Comparison of ENCODE assay signal across 8 cellular contexts in genomic region chr14:99393059-99393655, GRCh38.
DNase-seq lines count a peak whose midpoint lies in the region; ATAC-seq and TF ChIP-seq lines count a peak whose summit lies in the region.

No MANE protein-coding gene starts in this region.

- H3K36me3 ChIP-seq in prostate gland = peaks cover 0 to 2% of the 10 kb centered on the region in 2 donors

- POLR2A ChIA-PET in CD4-positive, alpha-beta T cell (lab: Charles Lee) = no interaction called here

- no peaks in the 10 kb centered on the region for H3K27me3 ChIP-seq in CD4-positive, alpha-beta T cell (ENCODE audit: control insufficient read depth, insufficient read depth, low read length)
- H3K27me3 ChIP-seq in prostate gland (replicated peaks; ENCODE audit: insufficient read depth) = no peaks in the 10 kb centered on the region

- peak; percentile 77 for TF ChIP-seq CTCF in CD4-positive, alpha-beta T cell (IDR thresholded peaks at IDR 0.05)
- peak in 3 of 4 experiments; percentile 29 to 49 (median 37) for TF ChIP-seq CTCF in prostate gland (IDR thresholded peaks at IDR 0.05)

- TF ChIP-seq RAD21 in Ishikawa (IDR thresholded peaks at IDR 0.05; ENCODE audit: low read depth) = peak; percentile 52

- intact Hi-C loops in CD4-positive, alpha-beta T cell (cut with DNase I, micrococcal nuclease) = no loop called here
- intact Hi-C loops in activated CD4-positive, alpha-beta T cell treated with anti-CD3 and anti-CD28 coated beads, Interleukin-2, amount 10 ng/mL, durations not matched to agents 24 days and 14 days (cut with micrococcal nuclease) = loop anchor here (1.0 kb wide), 1 partner anchor 22 kb away; no protein-coding TSS in a partner anchor
- intact Hi-C loops in prostate gland (cut with DNase I) = loop anchor here (5.0 kb wide), 1 partner anchor 234 kb away; no protein-coding TSS in a partner anchor

- H3K9me3 Mint-ChIP-seq in CD4-positive, alpha-beta T cell = no peaks in the 10 kb centered on the region
- no peaks in the 10 kb centered on the region for H3K9me3 Mint-ChIP-seq in activated CD4-positive, alpha-beta T cell treated with anti-CD3 and anti-CD28 coated beads, Interleukin-2, amount 10 ng/mL, durations not matched to agents 24 days and 14 days

- no peak overlapping the region for H3K27ac Mint-ChIP-seq in CD4-positive, alpha-beta T cell
- no peak overlapping the region for H3K27ac Mint-ChIP-seq in activated CD4-positive, alpha-beta T cell treated with anti-CD3 and anti-CD28 coated beads, Interleukin-2, amount 10 ng/mL, durations not matched to agents 24 days and 14 days

- no peak for TF ChIP-seq POLR2A in prostate gland (IDR thresholded peaks at IDR 0.05)

- 67% methylated on average over 12 of the region's 12 CpGs for WGBS in prostate gland

- H3K4me3 ChIP-seq in prostate gland = no peak overlapping the region

- H3K36me3 Mint-ChIP-seq in CD4-positive, alpha-beta T cell (ENCODE audit: low read depth) = peaks cover 29% of the 10 kb centered on the region
- peaks cover 11% of the 10 kb centered on the region for H3K36me3 Mint-ChIP-seq in activated CD4-positive, alpha-beta T cell treated with anti-CD3 and anti-CD28 coated beads, Interleukin-2, amount 10 ng/mL, durations not matched to agents 24 days and 14 days (ENCODE audit: low read depth)

- TF ChIP-seq EP300 in Ishikawa (IDR thresholded peaks at IDR 0.05; ENCODE audit: borderline replicate concordance) = no peak

- CTCF ChIA-PET in CD4-positive, alpha-beta T cell (lab: Charles Lee) = interaction anchor here (0.9 to 3.3 kb wide), 4 partner anchors 9 to 72 kb away, joined by 3 to 19 read pairs (median 4); no protein-coding TSS in a partner anchor

- H3K27me3 Mint-ChIP-seq in CD4-positive, alpha-beta T cell = no peaks in the 10 kb centered on the region
- no peaks in the 10 kb centered on the region for H3K27me3 Mint-ChIP-seq in activated CD4-positive, alpha-beta T cell treated with anti-CD3 and anti-CD28 coated beads, Interleukin-2, amount 10 ng/mL, durations not matched to agents 24 days and 14 days

- H3K4me1 Mint-ChIP-seq in CD4-positive, alpha-beta T cell (ENCODE audit: low read depth) = peaks cover 21% of the 10 kb centered on the region
- peaks cover 5% of the 10 kb centered on the region for H3K4me1 Mint-ChIP-seq in activated CD4-positive, alpha-beta T cell treated with anti-CD3 and anti-CD28 coated beads, Interleukin-2, amount 10 ng/mL, durations not matched to agents 24 days and 14 days

- DNase-seq in CD4-positive, alpha-beta T cell = peak in 5 of 10 experiments; percentile 6 to 45 (median 15)
- DNase-seq in GM19238 (ENCODE audit: insufficient read length, low spot score) (peak; percentile 37), prostate gland (ENCODE audit: low spot score) (no peak), NCI-H446 treated with DMSO at 0.1 percent for 48 hours (lab: John Stamatoyannopoulos, UW) (no peak)
- peak; percentile 75 for DNase-seq in activated CD4-positive, alpha-beta T cell treated with anti-CD3 and anti-CD28 coated beads, Interleukin-2, amount 10 ng/mL, durations not matched to agents 24 days and 14 days

- H3K9me3 ChIP-seq in CD4-positive, alpha-beta T cell (ENCODE audit: control insufficient read depth, low read length) = no peaks in the 10 kb centered on the region
- no peaks in the 10 kb centered on the region for H3K9me3 ChIP-seq in prostate gland

- ATAC-seq in CD4-positive, alpha-beta T cell (ENCODE audit: poor library complexity) = peak; percentile 55
- ATAC-seq in esophagus mucosa (peak; percentile 62), HG03469 (IDR thresholded peaks at IDR 0.05; ENCODE audit: unreplicated experiment) (no peak)

- no peak overlapping the region for H3K4me3 Mint-ChIP-seq in CD4-positive, alpha-beta T cell
- H3K4me3 Mint-ChIP-seq in activated CD4-positive, alpha-beta T cell treated with anti-CD3 and anti-CD28 coated beads, Interleukin-2, amount 10 ng/mL, durations not matched to agents 24 days and 14 days = no peak overlapping the region

- H3K4me1 ChIP-seq in prostate gland (replicated peaks) = no peaks in the 10 kb centered on the region

- H3K27ac ChIP-seq in CD4-positive, alpha-beta T cell (ENCODE audit: low read depth, low read length) = no peak overlapping the region
- H3K27ac ChIP-seq in prostate gland = no peak overlapping the region

TF ChIP-seq in Ishikawa, 13 proteins besides CTCF, POLR2A, EP300 and RAD21:
- TF ChIP-seq CEBPB (IDR thresholded peaks at IDR 0.05) (no peak), NFIC (IDR thresholded peaks at IDR 0.05) (no peak), MAX (IDR thresholded peaks at IDR 0.05) (no peak), CREB1 (IDR thresholded peaks at IDR 0.05; ENCODE audit: low read depth) (no peak), TEAD4 (IDR thresholded peaks at IDR 0.05) (no peak), TCF12 (IDR thresholded peaks at IDR 0.05; ENCODE audit: low read depth) (no peak), EGR1 (IDR thresholded peaks at IDR 0.05) (no peak), ZBTB7A (IDR thresholded peaks at IDR 0.05; ENCODE audit: low read depth) (no peak), USF1 (IDR thresholded peaks at IDR 0.05) (no peak), YY1 (IDR thresholded peaks at IDR 0.05; ENCODE audit: low read depth) (no peak), FOXM1 (IDR thresholded peaks at IDR 0.05; ENCODE audit: borderline replicate concordance, low read depth) (no peak), TAF1 (IDR thresholded peaks at IDR 0.05; ENCODE audit: low read depth) (no peak), REST (IDR thresholded peaks at IDR 0.05; ENCODE audit: low read depth) (no peak)

Comparison
In these comparisons a context has a peak if more than half of its experiments do, and no peak if none do; other contexts are left out.
1. DNase-seq: peak in GM19238 (single experiment) and activated CD4-positive, alpha-beta T cell treated with anti-CD3 and anti-CD28 coated beads, Interleukin-2, amount 10 ng/mL, durations not matched to agents 24 days and 14 days (single experiment); none in prostate gland (single experiment) and NCI-H446 treated with DMSO at 0.1 percent for 48 hours (single experiment).
2. intact Hi-C loops: an anchor here in activated CD4-positive, alpha-beta T cell treated with anti-CD3 and anti-CD28 coated beads, Interleukin-2, amount 10 ng/mL, durations not matched to agents 24 days and 14 days (1.0 kb wide) and prostate gland (5.0 kb wide); none called in CD4-positive, alpha-beta T cell.